Comparison of ENCODE assay signal across 20 cellular contexts in genomic region chr15:80168421-80168820, GRCh38.
"Had no signal": no experiment of that assay in that cellular context is flagged by ENCODE, and none has a peak within 500 bp of the region (broad histone marks: within the 10 kb centered on the region; RNA-seq: fewer than 3 reads in every experiment).

No MANE protein-coding gene starts in this region.

- ATAC-seq: gastroesophageal sphincter, left colon, left ventricle myocardium superior had no signal

- H3K9me3 ChIP-seq: colonic mucosa, gastroesophageal sphincter, right atrium auricular region, stomach, thoracic aorta had no signal

- H3K4me1 ChIP-seq: colonic mucosa, gastroesophageal sphincter, right atrium auricular region had no signal

- H3K36me3 Mint-ChIP-seq: naive B cell had no signal

- DNase-seq: colonic mucosa; dermis blood vessel endothelial cell; glutamatergic neuron; kidney; left colon; left ventricle myocardium superior; mesendoderm; naive B cell; small intestine; stimulated activated CD4-positive, alpha-beta T cell treated with anti-CD3 and anti-CD28 coated beads, Interleukin-12 subunit alpha, Interleukin-12 subunit beta, amount 100 ng/mL, for 4 hours; stimulated activated naive CD4-positive, alpha-beta T cell; stomach; substantia nigra had no signal

- H3K9me3 Mint-ChIP-seq: nephron, type B pancreatic cell had no signal

- H3K27me3 Mint-ChIP-seq: naive B cell, type B pancreatic cell had no signal

- H3K36me3 ChIP-seq: colonic mucosa, right atrium auricular region had no signal

- H3K4me3 ChIP-seq: colonic mucosa, gastroesophageal sphincter, lung, right atrium auricular region, stomach, thoracic aorta had no signal

- H3K27ac ChIP-seq: colonic mucosa, gastroesophageal sphincter, right atrium auricular region, stomach, thoracic aorta had no signal

- H3K27ac Mint-ChIP-seq: naive B cell, nephron, type B pancreatic cell had no signal

- H3K4me1 Mint-ChIP-seq: naive B cell, nephron had no signal

- FAIRE-seq: kidney, small intestine, urothelium cell line had no signal

- H3K4me3 Mint-ChIP-seq: nephron, type B pancreatic cell had no signal

- H3K27me3 ChIP-seq: colonic mucosa, gastroesophageal sphincter, right atrium auricular region, stomach had no signal
